Comparison of ENCODE assay signal across 11 cellular contexts in the genomic region with DNA sequence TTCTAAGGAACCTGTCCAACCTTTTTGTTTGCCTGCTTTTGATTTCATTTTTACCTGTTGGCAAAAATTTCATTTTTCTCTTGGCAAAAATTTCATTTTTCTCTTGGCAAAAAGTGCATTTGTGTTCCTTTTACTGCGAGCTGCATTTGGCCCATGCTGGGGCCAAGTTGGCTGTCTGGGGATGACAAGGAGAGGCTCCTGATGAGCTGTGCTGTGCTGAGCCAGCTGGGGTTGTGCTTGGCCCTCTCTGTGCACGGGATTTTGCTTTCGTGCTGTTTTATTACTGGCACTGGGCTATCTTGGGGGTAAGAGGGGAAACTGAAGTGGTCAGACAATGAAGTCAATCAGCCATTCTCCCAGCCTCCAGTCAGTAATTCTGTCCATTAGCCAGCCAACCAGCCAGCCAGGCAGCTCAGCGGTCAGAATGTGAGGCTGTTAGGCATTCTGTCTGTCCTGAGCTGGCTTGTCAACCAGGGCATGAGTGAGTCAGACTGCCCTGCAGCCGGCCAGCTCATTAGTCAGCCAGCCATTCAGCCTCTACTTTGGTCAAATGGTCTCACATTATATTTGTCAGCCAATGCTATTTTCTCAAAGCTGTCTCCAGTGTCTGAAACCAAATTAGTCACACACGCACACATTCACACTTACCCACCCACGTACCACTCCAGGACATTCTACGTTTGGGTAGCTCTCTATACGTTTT. TPM values are rescaled to one million over a fixed set of nuclear protein-coding genes. Genes with fewer than 3 reads are reported as not detected.
DNase-seq lines count a peak whose midpoint lies in the region; ATAC-seq, FAIRE-seq and TF ChIP-seq lines count a peak whose summit lies in the region.
"Had no signal": no experiment of that assay in that cellular context is flagged by ENCODE, and none has a peak within 500 bp of the region (broad histone marks: within the 10 kb centered on the region; RNA-seq: fewer than 3 reads in every experiment).

No MANE protein-coding gene starts in this region.

- DNase-seq in GM04504 (ENCODE audit: low read depth) (peak; percentile 74), RCC 7860 (ENCODE audit: low spot score) (peak; percentile 95), epithelial cell of proximal tubule (ENCODE audit: low read depth) (peak; percentile 77), pulmonary artery endothelial cell (ENCODE audit: low read depth, low spot score) (peak; percentile 10), cerebellar nuclear complex (lab: John Stamatoyannopoulos, UW) (no peak), DMS153 (lab: John Stamatoyannopoulos, UW) (no peak)
- DNase-seq: naive B cell, NCI-H510A had no signal

- ATAC-seq in GM19395 (IDR thresholded peaks at IDR 0.05; ENCODE audit: unreplicated experiment), result no peak
- ATAC-seq: gastroesophageal sphincter had no signal

- no peak overlapping the region for H3K4me3 ChIP-seq in epithelial cell of proximal tubule (ENCODE audit: low read depth, low read length)
- H3K4me3 ChIP-seq: gastroesophageal sphincter had no signal

- TF ChIP-seq CTCF in epithelial cell of proximal tubule (conservative IDR thresholded peaks at IDR 0.05; ENCODE audit: low read depth, low read length), result no peak

- peak; percentile 98 for FAIRE-seq in RCC 7860 (lab: Jason Lieb, UNC)
- FAIRE-seq: TTC549 had no signal

RNA-seq across cellular contexts. Expression of a gene that starts 56.9 kb away (rescaled TPM):
- total RNA-seq in epithelial cell of proximal tubule, result 36.3 and 40.5 TPM in 2 replicates
- 28.4 and 39.0 TPM in 2 replicates for total RNA-seq in pulmonary artery endothelial cell

Comparison
In these comparisons a context has a peak if more than half of its experiments do, and no peak if none do; other contexts are left out.
1. DNase-seq: peak in GM04504 (single experiment), RCC 7860 (single experiment), epithelial cell of proximal tubule (single experiment) and pulmonary artery endothelial cell (single experiment); none in cerebellar nuclear complex (0 of 2) and DMS153 (single experiment).